In the genomic region with DNA sequence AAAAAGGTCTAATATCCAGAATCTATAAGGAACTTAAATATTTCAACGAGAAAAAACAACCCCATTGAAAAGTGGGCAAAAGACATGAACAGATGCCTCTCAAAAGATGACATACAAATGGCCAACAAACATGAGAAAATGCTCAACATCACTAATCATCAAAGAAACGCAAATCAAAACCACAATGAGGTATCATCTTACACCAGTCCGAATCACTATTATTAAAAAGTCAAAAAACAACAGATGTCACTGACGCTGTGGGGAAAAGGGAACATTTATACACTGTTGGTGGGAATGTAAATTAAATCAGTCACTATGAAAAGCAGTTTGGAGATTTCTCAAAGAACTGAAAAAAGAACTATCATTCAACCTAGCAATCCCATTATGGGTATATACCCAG, we compare ENCODE assay signal across 20 cellular contexts. TPM values are rescaled to one million over a fixed set of nuclear protein-coding genes. Genes with fewer than 3 reads are reported as not detected.
"Had no signal": no experiment of that assay in that cellular context is flagged by ENCODE, and none has a peak within 500 bp of the region (broad histone marks: within the 10 kb centered on the region; RNA-seq: fewer than 3 reads in every experiment).

No MANE protein-coding gene starts in this region.

- DNase-seq: MM.1S, NCI-H1092 treated with DMSO at 0.1 percent for 48 hours, NCI-H1417 treated with DMSO at 0.1 percent for 48 hours, NCI-H146, NCI-H1694 treated with DMSO at 0.1 percent for 48 hours, NCI-H1930, NCI-H2081, NCI-H2107, NCI-H345, NCI-H446 treated with DMSO at 0.1 percent for 48 hours, NCI-H510A treated with DMSO at 0.1 percent for 48 hours, NCI-H69, NCI-H774, Right ventricle myocardium superior, RPMI8226, SIG-M5 had no signal

- H3K36me3 ChIP-seq: SJSA1 had no signal

- H3K27me3 ChIP-seq: SJSA1 had no signal

- H3K4me1 ChIP-seq: SJSA1 had no signal

- H3K9me3 ChIP-seq: SJSA1 had no signal

- H3K27ac ChIP-seq: HL-60, SJSA1, SK-N-MC had no signal

- H3K4me3 ChIP-seq: SJSA1, SK-N-MC had no signal

RNA-seq across cellular contexts. Expression of gene VWDE, which starts 6.0 kb away (rescaled TPM):
- total RNA-seq: Right ventricle myocardium superior, SJSA1 had no signal
- polyA plus RNA-seq: IgD-negative memory B cell had no signal
